Comparison of ENCODE assay signal across 18 cellular contexts in genomic region chr14:96681826-96682225, GRCh38.
DNase-seq lines count a peak whose midpoint lies in the region; ATAC-seq and TF ChIP-seq lines count a peak whose summit lies in the region.
"Had no signal": no experiment of that assay in that cellular context is flagged by ENCODE, and none has a peak within 500 bp of the region (broad histone marks: within the 10 kb centered on the region; RNA-seq: fewer than 3 reads in every experiment).

No MANE protein-coding gene starts in this region.

- no peak overlapping the region for H3K4me3 ChIP-seq in astrocyte of the spinal cord (ENCODE audit: low read depth, low read length)
- H3K4me3 ChIP-seq: GM12878, PC-9, SK-N-MC had no signal

- in situ Hi-C loops in astrocyte of the spinal cord (cut with HindIII; ENCODE audit: low sequenced_read_pairs) = no loop called here

- DNase-seq in Daoy (ENCODE audit: low read depth) = peak; percentile 67
- DNase-seq in HT1080 (ENCODE audit: low read depth) = peak; percentile 53
- peak; percentile 2 for DNase-seq in astrocyte of the spinal cord (ENCODE audit: low read depth, low spot score)
- DNase-seq in iris pigment epithelial cell (ENCODE audit: low read depth) = peak; percentile 2
- no peak for DNase-seq in DMS53 treated with DMSO at 0.1 percent for 48 hours (lab: John Stamatoyannopoulos, UW; ENCODE audit: unreplicated experiment)
- no peak for DNase-seq in stimulated activated CD4-positive, alpha-beta T cell treated with anti-CD3 and anti-CD28 coated beads, Interleukin-4, amount 100 ng/mL, for 4 hours
- DNase-seq: ACHN, COR-L47, H7, NCI-H1417 treated with DMSO at 0.1 percent for 48 hours, NCI-H2029 treated with DMSO at 0.1 percent for 48 hours, NCI-H774, PC-9, Right ventricle myocardium superior, T-cell had no signal

- no peak for TF ChIP-seq CTCF in astrocyte of the spinal cord (IDR thresholded peaks at IDR 0.05; ENCODE audit: low read depth, low read length)

- no peak for ATAC-seq in GM18873 (IDR thresholded peaks at IDR 0.05; ENCODE audit: low FRiP score, unreplicated experiment)
- ATAC-seq: GM12878, T-cell had no signal

Comparison
In these comparisons a context has a peak if more than half of its experiments do, and no peak if none do; other contexts are left out.
1. DNase-seq: peak in Daoy (single experiment), HT1080 (single experiment), astrocyte of the spinal cord (single experiment) and iris pigment epithelial cell (single experiment); none in DMS53 treated with DMSO at 0.1 percent for 48 hours (single experiment) and stimulated activated CD4-positive, alpha-beta T cell treated with anti-CD3 and anti-CD28 coated beads, Interleukin-4, amount 100 ng/mL, for 4 hours (0 of 2).